ENCODE assay signal across 25 cellular contexts in the genomic region with DNA sequence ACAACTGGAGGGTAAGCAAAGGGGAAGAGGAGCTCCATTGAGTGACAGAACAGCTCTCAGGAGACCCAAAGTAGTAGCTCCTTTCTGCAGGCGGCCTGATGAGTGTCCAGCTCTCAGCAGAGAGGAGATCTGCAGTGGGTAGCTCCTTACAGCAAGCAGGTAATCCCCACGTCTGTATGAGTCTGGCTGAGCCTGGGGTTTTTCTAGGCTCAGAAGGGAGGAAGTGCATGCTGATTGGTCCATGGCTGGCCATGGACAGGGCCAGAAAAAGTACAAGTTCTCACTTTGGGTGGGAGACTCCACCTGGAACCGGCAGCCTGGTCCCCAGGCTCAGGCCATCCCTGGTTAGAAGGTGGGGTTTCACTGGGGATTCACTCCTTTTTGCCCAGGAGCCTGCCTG.
"Had no signal": no experiment of that assay in that cellular context is flagged by ENCODE, and none has a peak within 500 bp of the region (broad histone marks: within the 10 kb centered on the region; RNA-seq: fewer than 3 reads in every experiment).

No MANE protein-coding gene starts in this region.

- H3K27me3 ChIP-seq: colonic mucosa, foreskin keratinocyte, neutrophil, right lobe of liver, spleen, stomach, transverse colon had no signal

- FAIRE-seq: endothelial cell of umbilical vein, kidney had no signal

- DNase-seq: colonic mucosa; dermis blood vessel endothelial cell; erythroblast; foreskin keratinocyte; immature natural killer cell; left cardiac atrium; left ventricle myocardium inferior; lower lobe of right lung; naive thymus-derived CD4-positive, alpha-beta T cell; nephron progenitor cell; psoas muscle; retina; stimulated activated CD4-positive, alpha-beta T cell treated with anti-CD3 and anti-CD28 coated beads, Interleukin-15, amount 100 ng/mL, for 24 hours; stimulated activated CD4-positive, alpha-beta T cell treated with anti-CD3 and anti-CD28 coated beads, Interleukin-1b, Interleukin-23, amount 100 ng/mL, for 48 hours; stimulated activated CD4-positive, alpha-beta T cell treated with anti-CD3 and anti-CD28 coated beads, Interleukin-4, amount 100 ng/mL, for 24 hours; stomach; transverse colon had no signal

- H3K36me3 Mint-ChIP-seq: memory B cell; stimulated activated memory B cell treated with anti-CD40 and anti-IgM and Interleukin-4, amounts not matched to agents 10 μg/mL and 1 μg/mL and 100 μg/mL, for 72 hours had no signal

- H3K36me3 ChIP-seq: colonic mucosa, right lobe of liver, transverse colon had no signal

- H3K9me3 ChIP-seq: colonic mucosa, left ventricle myocardium inferior, lower lobe of right lung, neutrophil, psoas muscle, spleen, stomach, thoracic aorta, transverse colon had no signal

- H3K4me3 Mint-ChIP-seq: immature natural killer cell; memory B cell; naive thymus-derived CD4-positive, alpha-beta T cell; nephron progenitor cell; stimulated activated memory B cell treated with anti-CD40 and anti-IgM and Interleukin-4, amounts not matched to agents 10 μg/mL and 1 μg/mL and 100 μg/mL, for 72 hours had no signal

- H3K4me1 Mint-ChIP-seq: immature natural killer cell; memory B cell; naive thymus-derived CD4-positive, alpha-beta T cell; stimulated activated memory B cell treated with anti-CD40 and anti-IgM and Interleukin-4, amounts not matched to agents 10 μg/mL and 1 μg/mL and 100 μg/mL, for 72 hours had no signal

- ATAC-seq: left cardiac atrium; lower lobe of right lung; naive thymus-derived CD4-positive, alpha-beta T cell; psoas muscle; right lobe of liver; stimulated activated memory B cell treated with anti-CD40 and anti-IgM and Interleukin-4, amounts not matched to agents 10 μg/mL and 1 μg/mL and 100 μg/mL, for 72 hours had no signal

- H3K9me3 Mint-ChIP-seq: immature natural killer cell; memory B cell; naive thymus-derived CD4-positive, alpha-beta T cell; nephron progenitor cell; stimulated activated memory B cell treated with anti-CD40 and anti-IgM and Interleukin-4, amounts not matched to agents 10 μg/mL and 1 μg/mL and 100 μg/mL, for 72 hours had no signal

- H3K4me3 ChIP-seq: colonic mucosa, left ventricle myocardium inferior, lower lobe of right lung, psoas muscle, right lobe of liver, spleen, stomach, thoracic aorta, transverse colon had no signal

- H3K27ac Mint-ChIP-seq: immature natural killer cell; memory B cell; naive thymus-derived CD4-positive, alpha-beta T cell; nephron progenitor cell; stimulated activated memory B cell treated with anti-CD40 and anti-IgM and Interleukin-4, amounts not matched to agents 10 μg/mL and 1 μg/mL and 100 μg/mL, for 72 hours had no signal

- H3K27me3 Mint-ChIP-seq: memory B cell; naive thymus-derived CD4-positive, alpha-beta T cell; stimulated activated memory B cell treated with anti-CD40 and anti-IgM and Interleukin-4, amounts not matched to agents 10 μg/mL and 1 μg/mL and 100 μg/mL, for 72 hours had no signal

- H3K4me1 ChIP-seq: colonic mucosa, foreskin keratinocyte, left ventricle myocardium inferior, lower lobe of right lung, psoas muscle, right lobe of liver, spleen, stomach had no signal
